ENCODE assay signal across 1 cellular context in genomic region chr3:49873623-49874022, GRCh38.
TF ChIP-seq lines count a peak whose summit lies in the region.

No MANE protein-coding gene starts in this region.

TF ChIP-seq in HepG2, 621 proteins besides CTCF, POLR2A, EP300 and RAD21 (continued from another document and continues in another):
- no peak for TF ChIP-seq FOXJ3 (CRISPR knock-in tag; IDR thresholded peaks at IDR 0.05; ENCODE audit: borderline replicate concordance)
- TF ChIP-seq SKIL (CRISPR knock-in tag; IDR thresholded peaks at IDR 0.05; ENCODE audit: borderline replicate concordance): no peak
- TF ChIP-seq ASH2L (IDR thresholded peaks at IDR 0.05; ENCODE audit: insufficient read length, low read depth, low read length): peak; percentile 44
- TF ChIP-seq ZBTB3 (CRISPR knock-in tag; IDR thresholded peaks at IDR 0.05; ENCODE audit: borderline replicate concordance, low read depth): no peak
- no peak for TF ChIP-seq ZNF670 (CRISPR knock-in tag; IDR thresholded peaks at IDR 0.05; ENCODE audit: borderline replicate concordance)
- TF ChIP-seq, protein P1, sequence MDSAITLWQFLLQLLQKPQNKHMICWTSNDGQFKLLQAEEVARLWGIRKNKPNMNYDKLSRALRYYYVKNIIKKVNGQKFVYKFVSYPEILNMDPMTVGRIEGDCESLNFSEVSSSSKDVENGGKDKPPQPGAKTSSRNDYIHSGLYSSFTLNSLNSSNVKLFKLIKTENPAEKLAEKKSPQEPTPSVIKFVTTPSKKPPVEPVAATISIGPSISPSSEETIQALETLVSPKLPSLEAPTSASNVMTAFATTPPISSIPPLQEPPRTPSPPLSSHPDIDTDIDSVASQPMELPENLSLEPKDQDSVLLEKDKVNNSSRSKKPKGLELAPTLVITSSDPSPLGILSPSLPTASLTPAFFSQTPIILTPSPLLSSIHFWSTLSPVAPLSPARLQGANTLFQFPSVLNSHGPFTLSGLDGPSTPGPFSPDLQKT (CRISPR knock-in tag; IDR thresholded peaks at IDR 0.05; ENCODE audit: borderline replicate concordance): no peak
- no peak for TF ChIP-seq ZNF234 (CRISPR knock-in tag; conservative IDR thresholded peaks at IDR 0.05)
- TF ChIP-seq ZNF225 (CRISPR knock-in tag; IDR thresholded peaks at IDR 0.05): 0 out of 2 replicates have a peak, but pooled peaks have one; percentile 18
- no peak for TF ChIP-seq SRSF9 (IDR thresholded peaks at IDR 0.05; ENCODE audit: borderline replicate concordance, insufficient read depth, low read depth, low read length, poor library complexity, severe bottlenecking)
- no peak for TF ChIP-seq ZMAT3 (CRISPR knock-in tag; conservative IDR thresholded peaks at IDR 0.05)
- no peak for TF ChIP-seq MATR3 (CRISPR knock-in tag; IDR thresholded peaks at IDR 0.05)
- no peak for TF ChIP-seq ZNF333 (CRISPR knock-in tag; IDR thresholded peaks at IDR 0.05; ENCODE audit: borderline replicate concordance)
- TF ChIP-seq ELF4 (CRISPR knock-in tag; IDR thresholded peaks at IDR 0.05; ENCODE audit: borderline replicate concordance): no peak
- no peak for TF ChIP-seq PITX1 (CRISPR knock-in tag; IDR thresholded peaks at IDR 0.05)
- TF ChIP-seq, protein P2, sequence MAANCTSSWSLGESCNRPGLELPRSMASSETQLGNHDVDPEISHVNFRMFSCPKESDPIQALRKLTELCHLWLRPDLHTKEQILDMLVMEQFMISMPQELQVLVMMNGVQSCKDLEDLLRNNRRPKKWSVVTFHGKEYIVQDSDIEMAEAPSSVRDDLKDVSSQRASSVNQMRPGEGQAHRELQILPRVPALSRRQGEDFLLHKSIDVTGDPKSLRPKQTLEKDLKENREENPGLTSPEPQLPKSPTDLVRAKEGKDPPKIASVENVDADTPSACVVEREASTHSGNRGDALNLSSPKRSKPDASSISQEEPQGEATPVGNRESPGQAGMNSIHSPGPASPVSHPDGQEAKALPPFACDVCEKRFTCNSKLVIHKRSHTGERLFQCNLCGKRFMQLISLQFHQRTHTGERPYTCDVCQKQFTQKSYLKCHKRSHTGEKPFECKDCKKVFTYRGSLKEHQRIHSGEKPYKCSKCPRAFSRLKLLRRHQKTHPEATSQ (CRISPR knock-in tag; IDR thresholded peaks at IDR 0.05; ENCODE audit: borderline replicate concordance): no peak
- peak; percentile 75 for TF ChIP-seq HDAC1 (CRISPR knock-in tag; IDR thresholded peaks at IDR 0.05)
- TF ChIP-seq ZNF205 (CRISPR knock-in tag; IDR thresholded peaks at IDR 0.05): 0 out of 2 replicates have a peak, but pooled peaks have one; percentile 58
- no peak for TF ChIP-seq SMYD3 (CRISPR knock-in tag; IDR thresholded peaks at IDR 0.05)
- TF ChIP-seq AHDC1 (CRISPR knock-in tag; IDR thresholded peaks at IDR 0.05; ENCODE audit: borderline replicate concordance): no peak
- TF ChIP-seq ZNF10 (CRISPR knock-in tag; IDR thresholded peaks at IDR 0.05; ENCODE audit: borderline replicate concordance, low read depth): no peak
- peak; percentile 19; the same call in 1 of the 2 replicates for TF ChIP-seq ATF2 (CRISPR knock-in tag; IDR thresholded peaks at IDR 0.05)
- TF ChIP-seq, protein P3, sequence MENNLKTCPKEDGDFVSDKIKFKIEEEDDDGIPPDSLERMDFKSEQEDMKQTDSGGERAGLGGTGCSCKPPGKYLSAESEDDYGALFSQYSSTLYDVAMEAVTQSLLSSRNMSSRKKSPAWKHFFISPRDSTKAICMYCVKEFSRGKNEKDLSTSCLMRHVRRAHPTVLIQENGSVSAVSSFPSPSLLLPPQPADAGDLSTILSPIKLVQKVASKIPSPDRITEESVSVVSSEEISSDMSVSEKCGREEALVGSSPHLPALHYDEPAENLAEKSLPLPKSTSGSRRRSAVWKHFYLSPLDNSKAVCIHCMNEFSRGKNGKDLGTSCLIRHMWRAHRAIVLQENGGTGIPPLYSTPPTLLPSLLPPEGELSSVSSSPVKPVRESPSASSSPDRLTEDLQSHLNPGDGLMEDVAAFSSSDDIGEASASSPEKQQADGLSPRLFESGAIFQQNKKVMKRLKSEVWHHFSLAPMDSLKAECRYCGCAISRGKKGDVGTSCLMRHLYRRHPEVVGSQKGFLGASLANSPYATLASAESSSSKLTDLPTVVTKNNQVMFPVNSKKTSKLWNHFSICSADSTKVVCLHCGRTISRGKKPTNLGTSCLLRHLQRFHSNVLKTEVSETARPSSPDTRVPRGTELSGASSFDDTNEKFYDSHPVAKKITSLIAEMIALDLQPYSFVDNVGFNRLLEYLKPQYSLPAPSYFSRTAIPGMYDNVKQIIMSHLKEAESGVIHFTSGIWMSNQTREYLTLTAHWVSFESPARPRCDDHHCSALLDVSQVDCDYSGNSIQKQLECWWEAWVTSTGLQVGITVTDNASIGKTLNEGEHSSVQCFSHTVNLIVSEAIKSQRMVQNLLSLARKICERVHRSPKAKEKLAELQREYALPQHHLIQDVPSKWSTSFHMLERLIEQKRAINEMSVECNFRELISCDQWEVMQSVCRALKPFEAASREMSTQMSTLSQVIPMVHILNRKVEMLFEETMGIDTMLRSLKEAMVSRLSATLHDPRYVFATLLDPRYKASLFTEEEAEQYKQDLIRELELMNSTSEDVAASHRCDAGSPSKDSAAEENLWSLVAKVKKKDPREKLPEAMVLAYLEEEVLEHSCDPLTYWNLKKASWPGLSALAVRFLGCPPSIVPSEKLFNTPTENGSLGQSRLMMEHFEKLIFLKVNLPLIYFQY (CRISPR knock-in tag; IDR thresholded peaks at IDR 0.05; ENCODE audit: borderline replicate concordance): peak; percentile 53; the same call in 1 of the 2 replicates
- no peak for TF ChIP-seq SNRNP70 (IDR thresholded peaks at IDR 0.05; ENCODE audit: low read depth, low read length)
- TF ChIP-seq, protein P4, sequence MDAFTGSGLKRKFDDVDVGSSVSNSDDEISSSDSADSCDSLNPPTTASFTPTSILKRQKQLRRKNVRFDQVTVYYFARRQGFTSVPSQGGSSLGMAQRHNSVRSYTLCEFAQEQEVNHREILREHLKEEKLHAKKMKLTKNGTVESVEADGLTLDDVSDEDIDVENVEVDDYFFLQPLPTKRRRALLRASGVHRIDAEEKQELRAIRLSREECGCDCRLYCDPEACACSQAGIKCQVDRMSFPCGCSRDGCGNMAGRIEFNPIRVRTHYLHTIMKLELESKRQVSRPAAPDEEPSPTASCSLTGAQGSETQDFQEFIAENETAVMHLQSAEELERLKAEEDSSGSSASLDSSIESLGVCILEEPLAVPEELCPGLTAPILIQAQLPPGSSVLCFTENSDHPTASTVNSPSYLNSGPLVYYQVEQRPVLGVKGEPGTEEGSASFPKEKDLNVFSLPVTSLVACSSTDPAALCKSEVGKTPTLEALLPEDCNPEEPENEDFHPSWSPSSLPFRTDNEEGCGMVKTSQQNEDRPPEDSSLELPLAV (CRISPR knock-in tag; conservative IDR thresholded peaks at IDR 0.05; ENCODE audit: low read depth): no peak
- no peak for TF ChIP-seq ZNF672 (CRISPR knock-in tag; IDR thresholded peaks at IDR 0.05)
- TF ChIP-seq KAT2B (IDR thresholded peaks at IDR 0.05; ENCODE audit: borderline replicate concordance, low read depth, low read length): no peak
- no peak for TF ChIP-seq ZNF572 (CRISPR knock-in tag; IDR thresholded peaks at IDR 0.05)
- no peak for TF ChIP-seq RBFOX2 (IDR thresholded peaks at IDR 0.05; ENCODE audit: low read depth, low read length)
- peak; percentile 48; the same call in 1 of the 2 replicates for TF ChIP-seq THAP9 (CRISPR knock-in tag; IDR thresholded peaks at IDR 0.05; ENCODE audit: borderline replicate concordance)
- TF ChIP-seq ZNF749 (CRISPR knock-in tag; IDR thresholded peaks at IDR 0.05; ENCODE audit: borderline replicate concordance): no peak
- TF ChIP-seq ZNF33A (CRISPR knock-in tag; IDR thresholded peaks at IDR 0.05; ENCODE audit: borderline replicate concordance): no peak
- TF ChIP-seq GRHL1 (CRISPR knock-in tag; conservative IDR thresholded peaks at IDR 0.05): no peak
